In the genomic region with DNA sequence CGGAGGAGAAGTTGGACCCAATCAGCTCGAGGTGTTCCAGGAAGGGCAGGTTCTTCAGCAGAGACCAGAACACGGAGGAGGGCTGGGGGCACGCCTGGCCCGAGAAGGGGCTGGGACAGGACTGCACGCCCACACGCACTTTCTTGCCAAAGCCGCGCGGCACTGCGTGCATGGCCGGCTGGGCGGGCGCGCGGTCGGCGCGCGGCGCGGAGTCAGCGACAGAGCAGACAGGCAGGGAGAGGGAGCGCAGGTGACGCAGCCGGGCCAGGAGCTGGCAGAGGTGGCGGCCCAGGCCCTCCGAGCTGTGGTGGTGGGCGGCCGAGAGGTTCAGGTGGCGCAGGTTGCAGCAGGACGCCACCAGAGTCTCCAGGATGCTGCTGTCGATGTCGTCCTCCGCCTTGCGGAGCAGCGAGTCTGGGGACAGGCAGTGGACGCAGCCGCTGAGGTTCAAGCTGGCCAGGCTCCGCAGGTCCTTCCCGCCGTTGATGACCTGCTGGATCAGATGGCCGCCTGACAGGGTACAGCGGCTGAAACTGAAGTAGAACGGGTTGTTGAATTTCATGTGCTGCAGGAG, we compare ENCODE assay signal across 23 cellular contexts. TPM values are rescaled to one million over a fixed set of nuclear protein-coding genes. Genes with fewer than 3 reads are reported as not detected.
DNase-seq lines count a peak whose midpoint lies in the region; ATAC-seq, FAIRE-seq and TF ChIP-seq lines count a peak whose summit lies in the region.
"Had no signal": no experiment of that assay in that cellular context is flagged by ENCODE, and none has a peak within 500 bp of the region (broad histone marks: within the 10 kb centered on the region; RNA-seq: fewer than 3 reads in every experiment).

No MANE protein-coding gene starts in this region.

- H3K56ac ChIP-seq in IMR-90 (ENCODE audit: extremely low read depth, insufficient read depth, low read length), result no peak overlapping the region

- no peak overlapping the region for H3K27ac ChIP-seq in IMR-90 (ENCODE audit: insufficient read depth, low read length)
- H3K27ac ChIP-seq in endothelial cell of umbilical vein (ENCODE audit: insufficient read depth, low read depth, low read length), result no peak overlapping the region

- FAIRE-seq in endothelial cell of umbilical vein (lab: Jason Lieb, UNC) (no peak), urothelium cell line (lab: Jason Lieb, UNC) (peak; percentile 61)
- FAIRE-seq: A204.1, G401.6, GM12892, GM18507, H54, HTR-8/SVneo had no signal

- H3K4me1 Mint-ChIP-seq in natural killer cell treated with Interleukin-12 subunit alpha and Interleukin-12 subunit beta and Interleukin-15 and Interleukin-18, amount 100 ng/mL, for 72 hours (ENCODE audit: low read depth in 2 of 2), result peaks cover 5 to 9% of the 10 kb centered on the region in 2 donors

- CTCF ChIA-PET in IMR-90 (lab: Yijun Ruan, JAX), result no interaction called here
- CTCF ChIA-PET in endothelial cell of umbilical vein (lab: Charles Lee), result interaction anchor here (1.0 to 2.3 kb wide), 5 partner anchors 58 to 261 kb away, joined by 3 to 10 read pairs (median 4); no protein-coding TSS in a partner anchor

- H3K79me2 ChIP-seq in endothelial cell of umbilical vein (ENCODE audit: control insufficient read depth, insufficient read depth, low read length), result peaks cover 8% of the 10 kb centered on the region

- intact Hi-C loops in IMR-90 (cut with micrococcal nuclease), result no loop called here
- intact Hi-C loops in endothelial cell of umbilical vein (cut with micrococcal nuclease), result no loop called here

- no peak overlapping the region for H4K91ac ChIP-seq in IMR-90 (ENCODE audit: insufficient read depth, low read depth, low read length)

- H3K4me3 ChIP-seq in H7 (ENCODE audit: insufficient read depth, low read depth, low read length) (no peak overlapping the region), IMR-90 (ENCODE audit: insufficient read depth, low read depth, low read length) (no peak overlapping the region), endothelial cell of umbilical vein (replicated peaks in 1 of 3; ENCODE audit: insufficient read depth in 1 of 3, low read depth in 1 of 3, low read length in 3 of 3) (no peak overlapping the region)
- H3K4me3 ChIP-seq: GM23338 had no signal

- no peak overlapping the region for H3K23ac ChIP-seq in IMR-90 (ENCODE audit: low read depth, low read length)

- H3K14ac ChIP-seq in IMR-90 (replicated peaks; ENCODE audit: low read depth, low read length), result no peak overlapping the region

- TF ChIP-seq RAD21 in IMR-90 (IDR thresholded peaks at IDR 0.05; ENCODE audit: low read length), result no peak

- H3K18ac ChIP-seq in IMR-90 (ENCODE audit: low read depth, low read length), result no peak overlapping the region

- H3K9ac ChIP-seq in IMR-90 (ENCODE audit: low read depth, low read length) (no peak overlapping the region), endothelial cell of umbilical vein (replicated peaks; ENCODE audit: extremely low read depth, insufficient read depth, low read length) (no peak overlapping the region)

- H3K4me1 ChIP-seq in IMR-90 (ENCODE audit: control insufficient read depth, insufficient read depth, low read length), result no peaks in the 10 kb centered on the region
- no peaks in the 10 kb centered on the region for H3K4me1 ChIP-seq in endothelial cell of umbilical vein (ENCODE audit: control insufficient read depth, extremely low read depth, insufficient read depth, low read length)

- no peak overlapping the region for H2BK20ac ChIP-seq in IMR-90 (ENCODE audit: low read depth, low read length)

- no peaks in the 10 kb centered on the region for H3K27me3 Mint-ChIP-seq in natural killer cell treated with Interleukin-12 subunit alpha and Interleukin-12 subunit beta and Interleukin-15 and Interleukin-18, amount 100 ng/mL, for 72 hours
- H3K27me3 Mint-ChIP-seq: CD4-positive, CD25-positive, alpha-beta regulatory T cell; CD8-positive, alpha-beta memory T cell; IgD-negative memory B cell had no signal

- H2AFZ ChIP-seq in IMR-90 (replicated peaks; ENCODE audit: low read length, poor library complexity) (no peak overlapping the region), endothelial cell of umbilical vein (ENCODE audit: low read depth, low read length) (no peak overlapping the region)
- H2AFZ ChIP-seq: GM23338 had no signal

- H4K20me1 ChIP-seq in IMR-90 (ENCODE audit: insufficient read depth, low read length) (peaks cover 7% of the 10 kb centered on the region), endothelial cell of umbilical vein (replicated peaks; ENCODE audit: control insufficient read depth, extremely low read depth, insufficient read depth, low read length) (no peaks in the 10 kb centered on the region)

- H3K36me3 Mint-ChIP-seq in natural killer cell treated with Interleukin-12 subunit alpha and Interleukin-12 subunit beta and Interleukin-15 and Interleukin-18, amount 100 ng/mL, for 72 hours, result no peaks in the 10 kb centered on the region

- peaks cover 10 to 42% of the 10 kb centered on the region in 2 experiments for H3K79me1 ChIP-seq in IMR-90 (ENCODE audit: low read depth in 1 of 2, low read length in 2 of 2)

- H2BK5ac ChIP-seq in IMR-90 (ENCODE audit: low read depth, low read length, poor library complexity, severe bottlenecking), result no peak overlapping the region

- no peak overlapping the region for H2BK15ac ChIP-seq in IMR-90 (ENCODE audit: low read depth, low read length)

- H2AK5ac ChIP-seq in IMR-90 (ENCODE audit: low read depth, low read length), result no peak overlapping the region

- DNase-seq in H7 (peak; percentile 51), IMR-90 (no peak), endothelial cell of umbilical vein (ENCODE audit: low read depth, low spot score) (no peak), urothelium cell line (ENCODE audit: low spot score) (no peak), GF-D8 (lab: John Stamatoyannopoulos, UW) (no peak)
- no peak for DNase-seq in natural killer cell treated with Interleukin-12 subunit alpha and Interleukin-12 subunit beta and Interleukin-15 and Interleukin-18, amount 100 ng/mL, for 72 hours (ENCODE audit: low spot score)
- DNase-seq: ACHN; BE2C; C1 segment of cervical spinal cord; CD4-positive, CD25-positive, alpha-beta regulatory T cell; CD8-positive, alpha-beta memory T cell; COR-L47; DMS 273 treated with DMSO at 0.1 percent for 48 hours; HFFc6 had no signal

- H3K9me1 ChIP-seq in IMR-90 (ENCODE audit: insufficient read depth, low read length) (no peaks in the 10 kb centered on the region), endothelial cell of umbilical vein (replicated peaks; ENCODE audit: control insufficient read depth, extremely low read depth, insufficient read depth, low read length) (no peaks in the 10 kb centered on the region)

- TF ChIP-seq POLR2A in IMR-90 (IDR thresholded peaks at IDR 0.05; ENCODE audit: low read depth, low read length) (no peak), endothelial cell of umbilical vein (IDR thresholded peaks at IDR 0.05; ENCODE audit: low read depth, low read length) (no peak)

- in situ Hi-C loops in IMR-90 (cut with MboI; ENCODE audit: low sequenced_read_pairs), result no loop called here

- ATAC-seq in IMR-90 (ENCODE audit: low read depth), result no peak
- no peak for ATAC-seq in natural killer cell treated with Interleukin-12 subunit alpha and Interleukin-12 subunit beta and Interleukin-15 and Interleukin-18, amount 100 ng/mL, for 72 hours
- ATAC-seq: GM23338, HCT116 had no signal

- H3K9me3 Mint-ChIP-seq in natural killer cell treated with Interleukin-12 subunit alpha and Interleukin-12 subunit beta and Interleukin-15 and Interleukin-18, amount 100 ng/mL, for 72 hours, result no peaks in the 10 kb centered on the region
- H3K9me3 Mint-ChIP-seq: CD8-positive, alpha-beta memory T cell; GM23338; HFFc6; IgD-negative memory B cell had no signal

- TF ChIP-seq CTCF in IMR-90 (conservative IDR thresholded peaks at IDR 0.05; ENCODE audit: low read depth, low read length) (no peak), endothelial cell of umbilical vein (IDR thresholded peaks at IDR 0.05; ENCODE audit: extremely low read depth in 1 of 2, insufficient read depth in 1 of 2, low read depth in 1 of 2, low read length in 2 of 2) (no peak)

- no peak overlapping the region for H3K4ac ChIP-seq in IMR-90 (ENCODE audit: low read depth, low read length)

- BruUV-seq in IMR-90 (replicated peaks; lab: Mats Ljungman, UMichigan) (no TSS peak), endothelial cell of umbilical vein (replicated peaks; lab: Mats Ljungman, UMichigan) (TSS peak; percentile 23)

- no peak overlapping the region for H4K8ac ChIP-seq in IMR-90 (ENCODE audit: low read depth in 2 of 2, low read length in 2 of 2)

- H3K9me3 ChIP-seq in IMR-90 (ENCODE audit: control insufficient read depth, insufficient read depth, low read length), result no peaks in the 10 kb centered on the region
- no peaks in the 10 kb centered on the region for H3K9me3 ChIP-seq in endothelial cell of umbilical vein (replicated peaks; ENCODE audit: control insufficient read depth, insufficient read depth, low read length)
- H3K9me3 ChIP-seq: BE2C had no signal

- peak overlapping the region; percentile 9 for H2AK9ac ChIP-seq in IMR-90 (replicated peaks; ENCODE audit: low read depth, low read length, poor library complexity)

- no peak overlapping the region for H3K27ac Mint-ChIP-seq in natural killer cell treated with Interleukin-12 subunit alpha and Interleukin-12 subunit beta and Interleukin-15 and Interleukin-18, amount 100 ng/mL, for 72 hours
- H3K27ac Mint-ChIP-seq: CD4-positive, CD25-positive, alpha-beta regulatory T cell; CD8-positive, alpha-beta memory T cell; GM23338; HFFc6; IgD-negative memory B cell had no signal

- POLR2A ChIA-PET in IMR-90 (lab: Charles Lee; ENCODE audit: unreplicated experiment) (no interaction called here), endothelial cell of umbilical vein (lab: Charles Lee) (no interaction called here)

- H2BK120ac ChIP-seq in IMR-90 (ENCODE audit: low read depth, low read length), result no peak overlapping the region

- H3K27me3 ChIP-seq in H7 (ENCODE audit: control insufficient read depth, insufficient read depth, low read length) (no peaks in the 10 kb centered on the region), IMR-90 (ENCODE audit: control insufficient read depth, insufficient read depth, low read length) (no peaks in the 10 kb centered on the region), endothelial cell of umbilical vein (ENCODE audit: control insufficient read depth in 2 of 2, insufficient read depth in 2 of 2, low read length in 2 of 2) (no peaks in the 10 kb centered on the region)
- H3K27me3 ChIP-seq: BE2C had no signal

- dilution Hi-C loops in IMR-90 (cut with HindIII; ENCODE audit: low sequenced_read_pairs, unreplicated experiment), result no loop called here
- dilution Hi-C loops in endothelial cell of umbilical vein (cut with MboI; ENCODE audit: extremely low pct_ligation_motif_present, low sequenced_read_pairs), result no loop called here

- H3K4me3 Mint-ChIP-seq in natural killer cell treated with Interleukin-12 subunit alpha and Interleukin-12 subunit beta and Interleukin-15 and Interleukin-18, amount 100 ng/mL, for 72 hours, result no peak overlapping the region
- H3K4me3 Mint-ChIP-seq: CD4-positive, CD25-positive, alpha-beta regulatory T cell; CD8-positive, alpha-beta memory T cell; GM23338; HFFc6; IgD-negative memory B cell had no signal

- peaks cover 8% of the 10 kb centered on the region for H3K36me3 ChIP-seq in H7 (replicated peaks; ENCODE audit: control insufficient read depth, insufficient read depth, low read length)
- peaks cover 51% of the 10 kb centered on the region for H3K36me3 ChIP-seq in IMR-90 (ENCODE audit: control insufficient read depth, insufficient read depth, low read length)
- H3K36me3 ChIP-seq in endothelial cell of umbilical vein (ENCODE audit: control insufficient read depth in 2 of 2, extremely low read depth in 1 of 2, insufficient read depth in 2 of 2, low read length in 2 of 2), result peaks cover 5 to 25% of the 10 kb centered on the region in 2 experiments

- H4K5ac ChIP-seq in IMR-90 (ENCODE audit: low read depth, low read length), result no peak overlapping the region

- H3K4me2 ChIP-seq in IMR-90 (ENCODE audit: low read depth, low read length) (no peak overlapping the region), endothelial cell of umbilical vein (ENCODE audit: insufficient read depth, low read length) (no peak overlapping the region)
- H3K4me2 ChIP-seq: GM23338 had no signal

- WGBS in IMR-90 (ENCODE audit: extremely low coverage in 2 of 2, insufficient read length in 1 of 2), 2 experiments, result 99% methylated on average over 43 of the region's 45 CpGs; no CpG with 5 or more reads in 1 of the 2 experiments

RNA-seq across cellular contexts. Expression of a gene that starts 12.7 kb away (rescaled TPM):
- total RNA-seq in H7 (2014; rRNA removed; shearing (Covaris generic)), result 8.2 and 8.3 TPM in 2 replicates
- 2.0 and 2.2 TPM in 2 replicates for total RNA-seq in IMR-90 (2012; rRNA removed)
- polyA plus RNA-seq in IMR-90 (2012; rRNA removed), result 6.4 and 8.7 TPM in 2 replicates
- polyA plus RNA-seq in IMR-90 (2012; cell fraction: cytosol; rRNA removed), result 3.8 and 7.0 TPM in 2 replicates
- 7.2 and 21.7 TPM in 2 replicates for polyA plus RNA-seq in IMR-90 (2012; cell fraction: nucleus; rRNA removed; ENCODE audit: low replicate concordance)
- total RNA-seq in endothelial cell of umbilical vein, result 16.8 and 21.4 TPM in 2 replicates
- 9.3 and 12.3 TPM in 2 replicates for polyA plus RNA-seq in endothelial cell of umbilical vein
- 5.0 and 6.3 TPM in 2 replicates for polyA plus RNA-seq in endothelial cell of umbilical vein (2011; cell fraction: cytosol; rRNA removed)
- polyA plus RNA-seq in endothelial cell of umbilical vein (2011; cell fraction: nucleus; rRNA removed), result 7.2 and 7.8 TPM in 2 replicates
- polyA plus RNA-seq in endothelial cell of umbilical vein (2012), result 6.0 and 6.4 TPM in 2 replicates
- polyA minus RNA-seq in endothelial cell of umbilical vein, result 12.9 and 13.4 TPM in 2 replicates
- polyA minus RNA-seq in endothelial cell of umbilical vein (2011; cell fraction: cytosol; rRNA and poly(A)+ RNA removed), result 11.5 TPM
- polyA minus RNA-seq in endothelial cell of umbilical vein (2011; cell fraction: nucleus; rRNA and poly(A)+ RNA removed), result 7.4 and 12.3 TPM in 2 replicates
- total RNA-seq in natural killer cell treated with Interleukin-12 subunit alpha and Interleukin-12 subunit beta and Interleukin-15 and Interleukin-18, amount 100 ng/mL, for 72 hours, result 10 to 100 TPM; 14.0 to 28.1 TPM

RNA-seq across cellular contexts. Expression of a gene that starts 29.5 kb away (rescaled TPM):
- 5,240 and 5,611 TPM in 2 replicates for total RNA-seq in H7 (2014; rRNA removed; shearing (Covaris generic))
- total RNA-seq in IMR-90 (2012; rRNA removed) (7,721 and 7,727 TPM in 2 replicates), endothelial cell of umbilical vein (7,266 and 7,283 TPM in 2 replicates)
- polyA plus RNA-seq in IMR-90 (2012; rRNA removed) (9,060 and 9,985 TPM in 2 replicates), endothelial cell of umbilical vein (4,441 and 4,733 TPM in 2 replicates)
- 16,337 and 21,423 TPM in 2 replicates for polyA plus RNA-seq in IMR-90 (2012; cell fraction: cytosol; rRNA removed)
- polyA plus RNA-seq in IMR-90 (2012; cell fraction: nucleus; rRNA removed; ENCODE audit: low replicate concordance), result 3,466 and 15,446 TPM in 2 replicates
- polyA plus RNA-seq in endothelial cell of umbilical vein (2011; cell fraction: cytosol; rRNA removed), result 6,749 and 6,812 TPM in 2 replicates
- 2,400 and 3,219 TPM in 2 replicates for polyA plus RNA-seq in endothelial cell of umbilical vein (2011; cell fraction: nucleus; rRNA removed)
- polyA plus RNA-seq in endothelial cell of umbilical vein (2012), result 4,941 and 6,018 TPM in 2 replicates
- 2,868 and 4,067 TPM in 2 replicates for polyA minus RNA-seq in endothelial cell of umbilical vein
- polyA minus RNA-seq in endothelial cell of umbilical vein (2011; cell fraction: cytosol; rRNA and poly(A)+ RNA removed), result 1,321 TPM
- polyA minus RNA-seq in endothelial cell of umbilical vein (2011; cell fraction: nucleus; rRNA and poly(A)+ RNA removed), result 805 and 1,158 TPM in 2 replicates
- total RNA-seq in natural killer cell treated with Interleukin-12 subunit alpha and Interleukin-12 subunit beta and Interleukin-15 and Interleukin-18, amount 100 ng/mL, for 72 hours, result over 10,000 TPM in 1 of 2 donors, 1,000 to 10,000 TPM in 1; 9,239 to 13,404 TPM
